Comparison of ENCODE assay signal across 35 cellular contexts in genomic region chr7:92020636-92021035, GRCh38.
DNase-seq lines count a peak whose midpoint lies in the region; ATAC-seq and TF ChIP-seq lines count a peak whose summit lies in the region.
"Had no signal": no experiment of that assay in that cellular context is flagged by ENCODE, and none has a peak within 500 bp of the region (broad histone marks: within the 10 kb centered on the region; RNA-seq: fewer than 3 reads in every experiment).

No MANE protein-coding gene starts in this region.

- no peaks in the 10 kb centered on the region for H3K4me1 Mint-ChIP-seq in GM23338
- H3K4me1 Mint-ChIP-seq: activated CD4-positive, alpha-beta T cell treated with anti-CD3 and anti-CD28 coated beads, Interleukin-2, amount 10 ng/mL, durations not matched to agents 24 days and 14 days; brain; neural crest cell had no signal

- H3K27ac ChIP-seq in GM23338 (ENCODE audit: low read depth): peak overlapping the region; percentile 36; the same call in 1 of the 2 replicates
- H3K27ac ChIP-seq: gastroesophageal sphincter, left lung, ovary had no signal

- H3K27me3 Mint-ChIP-seq in GM23338 (ENCODE audit: insufficient read depth, low read depth, poor library complexity): no peaks in the 10 kb centered on the region
- H3K27me3 Mint-ChIP-seq: activated CD4-positive, alpha-beta T cell treated with anti-CD3 and anti-CD28 coated beads, Interleukin-2, amount 10 ng/mL, durations not matched to agents 24 days and 14 days; brain; stimulated activated naive B cell treated with anti-CD40 and anti-IgM and Interleukin-4, amounts not matched to agents 10 μg/mL and 1 μg/mL and 100 μg/mL, for 72 hours had no signal

- H3K4me3 ChIP-seq in GM23338 (no peak overlapping the region), adipocyte (ENCODE audit: low read length) (no peak overlapping the region)
- H3K4me3 ChIP-seq: gastroesophageal sphincter, left lung, ovary had no signal

- H3K36me3 ChIP-seq in GM23338 (ENCODE audit: insufficient read depth): peaks cover under 1% of the 10 kb centered on the region; the same call in 1 of the 2 replicates
- peaks cover 39% of the 10 kb centered on the region for H3K36me3 ChIP-seq in adipocyte (ENCODE audit: control insufficient read depth, insufficient read depth, low read length, severe bottlenecking)
- H3K36me3 ChIP-seq: ovary had no signal

- H3K27ac Mint-ChIP-seq in GM23338: no peak overlapping the region
- H3K27ac Mint-ChIP-seq: activated CD4-positive, alpha-beta T cell treated with anti-CD3 and anti-CD28 coated beads, Interleukin-2, amount 10 ng/mL, durations not matched to agents 24 days and 14 days; stimulated activated naive B cell treated with anti-CD40 and anti-IgM and Interleukin-4, amounts not matched to agents 10 μg/mL and 1 μg/mL and 100 μg/mL, for 72 hours had no signal

- H3F3A ChIP-seq in GM23338 (replicated peaks; ENCODE audit: low read depth): no peaks in the 10 kb centered on the region

- DNase-seq in AG08396 (ENCODE audit: low spot score) (peak; percentile 10), GM23338 (ENCODE audit: low spot score) (no peak), adipocyte (ENCODE audit: low read depth) (peak; percentile 13), kidney glomerular epithelial cell (lab: John Stamatoyannopoulos, UW) (peak; percentile 75), NCI-H2227 treated with DMSO at 0.1 percent for 48 hours (lab: John Stamatoyannopoulos, UW) (no peak)
- no peak for DNase-seq in activated naive CD4-positive, alpha-beta T cell (lab: John Stamatoyannopoulos, UW)
- DNase-seq in activated CD4-positive, alpha-beta T cell treated with anti-CD3 and anti-CD28 coated beads for 4 hours: no peak
- DNase-seq: activated CD4-positive, alpha-beta T cell treated with anti-CD3 and anti-CD28 coated beads, Interleukin-2, amount 10 ng/mL, durations not matched to agents 24 days and 14 days; activated CD8-positive, alpha-beta memory T cell treated with anti-CD3 and anti-CD28 coated beads for 24 hours; activated effector memory CD4-positive, alpha-beta T cell treated with anti-CD3 and anti-CD28 coated beads, Interleukin-2, amount 50 U/mL, for 16 hours; activated T-cell treated with anti-CD3 and anti-CD28 coated beads for 4 hours; C1 segment of cervical spinal cord; Calu3; DMS79; H7; hypothalamus; KG1; left lung; mesendoderm; NCI-H1436; NCI-H2081 treated with DMSO at 0.1 percent for 48 hours; NCI-H226; NCI-H69; ovary; SHP77 treated with DMSO at 0.1 percent for 48 hours; small intestine; stimulated activated naive B cell treated with anti-CD40 and anti-IgM and Interleukin-4, amounts not matched to agents 10 μg/mL and 1 μg/mL and 100 μg/mL, for 72 hours; substantia nigra; T1000; trophoblast cell had no signal

- H3K27me3 ChIP-seq in GM23338 (ENCODE audit: insufficient read depth) (no peaks in the 10 kb centered on the region), adipocyte (replicated peaks; ENCODE audit: control insufficient read depth, insufficient read depth, low read length) (no peaks in the 10 kb centered on the region)
- H3K27me3 ChIP-seq: gastroesophageal sphincter, left lung, ovary had no signal

- no peak overlapping the region for H3K4me2 ChIP-seq in GM23338

- no peaks in the 10 kb centered on the region for H4K20me1 ChIP-seq in GM23338 (replicated peaks; ENCODE audit: insufficient read depth)

- H2AFZ ChIP-seq in GM23338: no peak overlapping the region

- TF ChIP-seq CTCF in GM23338 (conservative IDR thresholded peaks at IDR 0.05; ENCODE audit: low read depth in 2 of 2): no peak

- H3K9ac ChIP-seq in adipocyte (ENCODE audit: low read length): no peak overlapping the region

- H3K9me2 ChIP-seq in GM23338 (ENCODE audit: insufficient read depth): no peaks in the 10 kb centered on the region

- peaks cover 3% of the 10 kb centered on the region for H3K9me3 Mint-ChIP-seq in GM23338
- H3K9me3 Mint-ChIP-seq: activated CD4-positive, alpha-beta T cell treated with anti-CD3 and anti-CD28 coated beads, Interleukin-2, amount 10 ng/mL, durations not matched to agents 24 days and 14 days; neural crest cell; stimulated activated naive B cell treated with anti-CD40 and anti-IgM and Interleukin-4, amounts not matched to agents 10 μg/mL and 1 μg/mL and 100 μg/mL, for 72 hours had no signal

- H3K4me1 ChIP-seq in GM23338 (ENCODE audit: insufficient read depth) (no peaks in the 10 kb centered on the region), adipocyte (ENCODE audit: control insufficient read depth, insufficient read depth, low read length) (peaks cover 13% of the 10 kb centered on the region)
- H3K4me1 ChIP-seq: left lung had no signal

- no peaks in the 10 kb centered on the region for H3K79me2 ChIP-seq in GM23338 (replicated peaks; ENCODE audit: insufficient read depth)

- ATAC-seq in GM23338 (no peak), GM21515 (IDR thresholded peaks at IDR 0.05; ENCODE audit: unreplicated experiment) (no peak)
- ATAC-seq: gastroesophageal sphincter; left lung; Panc1; stimulated activated naive B cell treated with anti-CD40 and anti-IgM and Interleukin-4, amounts not matched to agents 10 μg/mL and 1 μg/mL and 100 μg/mL, for 72 hours had no signal

- H3K36me3 Mint-ChIP-seq in GM23338 (ENCODE audit: low read depth): peaks cover 27% of the 10 kb centered on the region

- H3K9me3 ChIP-seq in adipocyte (ENCODE audit: control insufficient read depth, low read length): no peaks in the 10 kb centered on the region
- H3K9me3 ChIP-seq: gastroesophageal sphincter, left lung, ovary had no signal

- H3K4me3 Mint-ChIP-seq in GM23338: no peak overlapping the region
- H3K4me3 Mint-ChIP-seq: activated CD4-positive, alpha-beta T cell treated with anti-CD3 and anti-CD28 coated beads, Interleukin-2, amount 10 ng/mL, durations not matched to agents 24 days and 14 days; brain; neural crest cell; stimulated activated naive B cell treated with anti-CD40 and anti-IgM and Interleukin-4, amounts not matched to agents 10 μg/mL and 1 μg/mL and 100 μg/mL, for 72 hours had no signal

TF ChIP-seq in GM23338, 12 proteins besides CTCF, POLR2A, EP300 and RAD21:
- TF ChIP-seq NANOG (IDR thresholded peaks at IDR 0.05; ENCODE audit: borderline replicate concordance) (no peak), EZH2phosphoT487 (IDR thresholded peaks at IDR 0.05; ENCODE audit: unreplicated experiment) (no peak), ZNF114 (CRISPR knock-in tag; IDR thresholded peaks at IDR 0.05) (no peak), JUNB (IDR thresholded peaks at IDR 0.05; ENCODE audit: unreplicated experiment) (no peak), CREB1 (CRISPR knock-in tag; IDR thresholded peaks at IDR 0.05; ENCODE audit: low read depth) (no peak)
TF ChIP-seq in GM23338: peak in this region for 0.

Comparison
In these comparisons a context has a peak if more than half of its experiments do, and no peak if none do; other contexts are left out.
1. DNase-seq: peak in AG08396 (single experiment), adipocyte (single experiment) and kidney glomerular epithelial cell (single experiment); none in GM23338 (single experiment), activated naive CD4-positive, alpha-beta T cell (0 of 4), activated CD4-positive, alpha-beta T cell treated with anti-CD3 and anti-CD28 coated beads for 4 hours (0 of 2) and NCI-H2227 treated with DMSO at 0.1 percent for 48 hours (single experiment).